8 cellular contexts compared by ENCODE assay signal in genomic region chr1:200802865-200803512, GRCh38.
DNase-seq lines count a peak whose midpoint lies in the region; FAIRE-seq lines count a peak whose summit lies in the region.

No MANE protein-coding gene starts in this region.

- DNase-seq in DMS153 treated with DMSO at 0.1 percent for 48 hours (lab: John Stamatoyannopoulos, UW; ENCODE audit: unreplicated experiment) (peak; percentile 93), GOT3 (lab: John Stamatoyannopoulos, UW) (peak; percentile 80), NAMALWA (ENCODE audit: low spot score) (peak; percentile 83), SK-N-MC (ENCODE audit: low read depth, low spot score) (peak; percentile 72), head of caudate nucleus (peak; percentile 61 to 95 (median 85)), posterior cingulate gyrus (peak; percentile 60 to 95 (median 81)), urothelium cell line (ENCODE audit: low spot score) (peak; percentile 78)
- DNase-seq in activated naive CD4-positive, alpha-beta T cell treated with anti-CD3 and anti-CD28 coated beads, Interleukin-2, amount 10 ng/mL, durations not matched to agents 7 days and 5 days: peak; percentile 85

- H3K27ac Mint-ChIP-seq in activated naive CD4-positive, alpha-beta T cell treated with anti-CD3 and anti-CD28 coated beads, Interleukin-2, amount 10 ng/mL, durations not matched to agents 7 days and 5 days: no peak overlapping the region

- FAIRE-seq in urothelium cell line (lab: Jason Lieb, UNC): peak; percentile 13

- no peaks in the 10 kb centered on the region for H3K27me3 Mint-ChIP-seq in activated naive CD4-positive, alpha-beta T cell treated with anti-CD3 and anti-CD28 coated beads, Interleukin-2, amount 10 ng/mL, durations not matched to agents 7 days and 5 days

- no peak overlapping the region for H3K9ac ChIP-seq in SK-N-MC (ENCODE audit: insufficient read length)

- H3K4me1 Mint-ChIP-seq in activated naive CD4-positive, alpha-beta T cell treated with anti-CD3 and anti-CD28 coated beads, Interleukin-2, amount 10 ng/mL, durations not matched to agents 7 days and 5 days: no peaks in the 10 kb centered on the region

- H3K36me3 Mint-ChIP-seq in activated naive CD4-positive, alpha-beta T cell treated with anti-CD3 and anti-CD28 coated beads, Interleukin-2, amount 10 ng/mL, durations not matched to agents 7 days and 5 days: no peaks in the 10 kb centered on the region

- H3K9me3 Mint-ChIP-seq in activated naive CD4-positive, alpha-beta T cell treated with anti-CD3 and anti-CD28 coated beads, Interleukin-2, amount 10 ng/mL, durations not matched to agents 7 days and 5 days: no peaks in the 10 kb centered on the region

- CTCF ChIA-PET in activated naive CD4-positive, alpha-beta T cell treated with anti-CD3 and anti-CD28 coated beads, Interleukin-2, amount 10 ng/mL, durations not matched to agents 7 days and 5 days (lab: Charles Lee): interaction anchor here (0.6 to 3.8 kb wide), 11 partner anchors 9 to 461 kb away, joined by 3 to 77 read pairs (median 4); partner anchors contain the start of gene KIF14

- no peak overlapping the region for H3K4me3 ChIP-seq in SK-N-MC

- intact Hi-C loops in head of caudate nucleus (cut with DNase I) (loop anchor here (5.0 kb wide), 3 partner anchors 66 to 181 kb away; partner anchors contain the start of genes CAMSAP2, DDX59 and KIF14), posterior cingulate gyrus (cut with DNase I) (loop anchor here (1.0 to 5.0 kb wide), 4 partner anchors 64 to 246 kb away; partner anchors contain the start of genes CAMSAP2 and DDX59)

- H3K27ac ChIP-seq in SK-N-MC: no peak overlapping the region

- H3K36me3 ChIP-seq in SK-N-MC (ENCODE audit: insufficient read depth, low read length): peaks cover 8% of the 10 kb centered on the region

- no peaks in the 10 kb centered on the region for H3K9me3 ChIP-seq in SK-N-MC (ENCODE audit: low read depth, low read length)

- no peak overlapping the region for H3K4me3 Mint-ChIP-seq in activated naive CD4-positive, alpha-beta T cell treated with anti-CD3 and anti-CD28 coated beads, Interleukin-2, amount 10 ng/mL, durations not matched to agents 7 days and 5 days
